27 cellular contexts compared by ENCODE assay signal in the genomic region with DNA sequence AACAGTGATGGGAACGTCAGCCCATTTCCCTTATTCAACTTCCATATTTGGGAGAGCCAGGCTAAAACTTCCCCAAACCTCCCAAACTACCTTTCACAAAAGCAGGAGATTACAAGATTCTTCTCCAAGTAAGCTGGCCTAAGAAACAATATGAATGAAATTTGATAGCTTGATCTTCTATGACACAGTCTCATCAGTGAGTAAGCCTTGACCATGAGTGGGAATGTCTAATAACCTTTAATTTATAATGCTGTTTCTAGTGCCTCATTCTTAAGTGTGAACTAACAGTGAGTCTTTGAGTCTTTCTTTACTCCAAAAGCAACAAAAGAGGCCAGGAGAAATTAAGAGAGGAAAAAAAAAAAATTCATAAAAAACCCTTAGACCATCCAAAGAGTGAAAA.
A peak's percentile ranks its signal among the peaks of the same experiment; 100 is the strongest.
DNase-seq lines count a peak whose midpoint lies in the region; ATAC-seq and TF ChIP-seq lines count a peak whose summit lies in the region.
"Had no signal": no experiment of that assay in that cellular context is flagged by ENCODE, and none has a peak within 500 bp of the region (broad histone marks: within the 10 kb centered on the region; RNA-seq: fewer than 3 reads in every experiment).

No MANE protein-coding gene starts in this region.

- H3K9me2 ChIP-seq in GM23338 (ENCODE audit: insufficient read depth) (peaks cover 4% of the 10 kb centered on the region; the same call in 1 of the 2 replicates), PC-3 (replicated peaks; ENCODE audit: low read length) (no peaks in the 10 kb centered on the region)

- H3K9me3 Mint-ChIP-seq in GM23338: no peaks in the 10 kb centered on the region
- H3K9me3 Mint-ChIP-seq: activated CD4-positive, alpha-beta memory T cell treated with anti-CD3 and anti-CD28 coated beads for 36 hours; activated T-helper 2 cell treated with anti-CD3 and anti-CD28 coated beads, Interferon-gamma antibody, Interleukin-2, Interleukin-4, amounts not matched to agents 10 μg/mL and 5 μg/mL and 100 μg/mL, durations not matched to agents 14 hours and 24 hours and 36 hours; CD8-positive, alpha-beta T cell; T-helper 2 cell treated with Interferon-gamma antibody and Interleukin-4, amounts not matched to agents 5 μg/mL and 100 μg/mL, for 36 hours; WTC11 had no signal

- H3K36me3 Mint-ChIP-seq in GM23338 (ENCODE audit: low read depth): no peaks in the 10 kb centered on the region
- H3K36me3 Mint-ChIP-seq: activated CD4-positive, alpha-beta memory T cell treated with anti-CD3 and anti-CD28 coated beads for 36 hours; activated naive CD8-positive, alpha-beta T cell; CD8-positive, alpha-beta T cell; WTC11 had no signal

- no peaks in the 10 kb centered on the region for H3F3A ChIP-seq in GM23338 (replicated peaks; ENCODE audit: low read depth)
- H3F3A ChIP-seq in PC-3 (ENCODE audit: low read length, unreplicated experiment): no peaks in the 10 kb centered on the region

- H3K27me3 Mint-ChIP-seq in GM23338 (ENCODE audit: insufficient read depth, low read depth, poor library complexity): peaks cover 4% of the 10 kb centered on the region
- H3K27me3 Mint-ChIP-seq: activated CD4-positive, alpha-beta memory T cell treated with anti-CD3 and anti-CD28 coated beads for 36 hours; activated naive CD8-positive, alpha-beta T cell; progenitor cell of endocrine pancreas had no signal

- TF ChIP-seq CTCF in GM23338 (conservative IDR thresholded peaks at IDR 0.05; ENCODE audit: low read depth in 2 of 2): no peak
- no peak for TF ChIP-seq CTCF in PC-3 (conservative IDR thresholded peaks at IDR 0.05; ENCODE audit: low read depth, low read length)
- no peak for TF ChIP-seq CTCF in epithelial cell of esophagus (IDR thresholded peaks at IDR 0.05; ENCODE audit: insufficient read depth, low read depth, low read length, missing control alignments)
- TF ChIP-seq CTCF in GM13977 (IDR thresholded peaks at IDR 0.05; ENCODE audit: extremely low read depth, insufficient read depth, missing control alignments): no peak

- in situ Hi-C loops in GM13977 (cut with MboI; ENCODE audit: low pct_unique_long_range_greater_than_20kb, low sequenced_read_pairs, unreplicated experiment): no loop called here

- intact Hi-C loops in PC-3 (cut with micrococcal nuclease): no loop called here

- no peaks in the 10 kb centered on the region for H3K9me3 ChIP-seq in PC-3 (ENCODE audit: low read length)
- H3K9me3 ChIP-seq: lower lobe of right lung, stomach, tibial nerve had no signal

- peaks cover 13% of the 10 kb centered on the region for H3K4me1 Mint-ChIP-seq in GM23338

- H3K4me2 ChIP-seq in GM23338: no peak overlapping the region
- H3K4me2 ChIP-seq in PC-3 (ENCODE audit: low read length): 0 out of 2 replicates have a peak overlapping the region, but pooled peaks have one; percentile 2

- no peak overlapping the region for H3K27ac Mint-ChIP-seq in GM23338
- H3K27ac Mint-ChIP-seq: activated CD4-positive, alpha-beta memory T cell treated with anti-CD3 and anti-CD28 coated beads for 36 hours; activated naive CD8-positive, alpha-beta T cell; activated T-helper 2 cell treated with anti-CD3 and anti-CD28 coated beads, Interferon-gamma antibody, Interleukin-2, Interleukin-4, amounts not matched to agents 10 μg/mL and 5 μg/mL and 100 μg/mL, durations not matched to agents 14 hours and 24 hours and 36 hours; CD8-positive, alpha-beta T cell; progenitor cell of endocrine pancreas; T-helper 2 cell treated with Interferon-gamma antibody and Interleukin-4, amounts not matched to agents 5 μg/mL and 100 μg/mL, for 36 hours; WTC11 had no signal

- no TSS peak for BruUV-seq in PC-3 (replicated peaks; lab: Mats Ljungman, UMichigan)

- H3K36me3 ChIP-seq in GM23338 (ENCODE audit: insufficient read depth): no peaks in the 10 kb centered on the region
- H3K36me3 ChIP-seq in PC-3 (ENCODE audit: low read depth, low read length): no peaks in the 10 kb centered on the region
- H3K36me3 ChIP-seq: lower lobe of right lung, stomach, tibial nerve had no signal

- DNase-seq in GM23338 (ENCODE audit: low spot score) (no peak), PC-3 (peak; percentile 67), epithelial cell of esophagus (ENCODE audit: low read depth) (peak; percentile 56), renal cortical epithelial cell (ENCODE audit: low read depth) (peak; percentile 42), GM13977 (ENCODE audit: low spot score) (no peak), amniotic stem cell (lab: John Stamatoyannopoulos, UW) (no peak)
- DNase-seq: activated CD4-positive, alpha-beta memory T cell treated with anti-CD3 and anti-CD28 coated beads for 36 hours; AML-193; CD8-positive, alpha-beta T cell; effector CD4-positive, alpha-beta T cell; GDM1; H7; Kasumi-1; lower lobe of right lung; NCI-H1092; NCI-H2029; NCI-H345; NCI-H748 treated with DMSO at 0.1 percent for 48 hours; stomach had no signal

- no peak overlapping the region for H3K4me3 Mint-ChIP-seq in GM23338
- H3K4me3 Mint-ChIP-seq: activated CD4-positive, alpha-beta memory T cell treated with anti-CD3 and anti-CD28 coated beads for 36 hours; activated naive CD8-positive, alpha-beta T cell; CD8-positive, alpha-beta T cell; T-helper 2 cell treated with Interferon-gamma antibody and Interleukin-4, amounts not matched to agents 5 μg/mL and 100 μg/mL, for 36 hours; WTC11 had no signal

- no peak overlapping the region for H3K4me3 ChIP-seq in GM23338
- H3K4me3 ChIP-seq in PC-3 (ENCODE audit: low read length): no peak overlapping the region
- H3K4me3 ChIP-seq in epithelial cell of esophagus (ENCODE audit: low read length): no peak overlapping the region
- H3K4me3 ChIP-seq: lower lobe of right lung, stomach, tibial nerve had no signal

- H3K79me2 ChIP-seq in GM23338 (replicated peaks; ENCODE audit: insufficient read depth): no peaks in the 10 kb centered on the region
- no peaks in the 10 kb centered on the region for H3K79me2 ChIP-seq in PC-3 (ENCODE audit: low read length)

- H3K9ac ChIP-seq in PC-3 (ENCODE audit: low read length): no peak overlapping the region

- peak overlapping the region; percentile 84; the same call in 1 of the 2 replicates for H2AFZ ChIP-seq in GM23338
- no peak overlapping the region for H2AFZ ChIP-seq in PC-3 (ENCODE audit: low read length)

- no peaks in the 10 kb centered on the region for H4K20me1 ChIP-seq in GM23338 (replicated peaks; ENCODE audit: insufficient read depth)
- no peaks in the 10 kb centered on the region for H4K20me1 ChIP-seq in PC-3 (ENCODE audit: low read length)

- no peaks in the 10 kb centered on the region for H3K4me1 ChIP-seq in GM23338 (ENCODE audit: insufficient read depth)
- H3K4me1 ChIP-seq in PC-3 (ENCODE audit: insufficient read depth, low read length): peaks cover 25% of the 10 kb centered on the region
- H3K4me1 ChIP-seq: lower lobe of right lung, stomach, tibial nerve had no signal

- H3K27me3 ChIP-seq in GM23338 (ENCODE audit: insufficient read depth): no peaks in the 10 kb centered on the region
- no peaks in the 10 kb centered on the region for H3K27me3 ChIP-seq in PC-3 (ENCODE audit: low read length)
- H3K27me3 ChIP-seq: stomach, tibial nerve had no signal

- ATAC-seq in GM23338: no peak
- peak; percentile 79 for ATAC-seq in PC-3
- no peak for ATAC-seq in HG03159 (IDR thresholded peaks at IDR 0.05; ENCODE audit: unreplicated experiment)
- ATAC-seq: CD8-positive, alpha-beta T cell; esophagus mucosa; lower lobe of right lung; WTC11 had no signal

- no peak overlapping the region for H3K27ac ChIP-seq in GM23338 (ENCODE audit: low read depth)
- H3K27ac ChIP-seq in PC-3 (ENCODE audit: low read length): peak overlapping the region; percentile 9; the same call in 1 of the 2 replicates
- H3K27ac ChIP-seq: lower lobe of right lung, stomach, tibial nerve had no signal

- POLR2A ChIA-PET in PC-3 (lab: Charles Lee; ENCODE audit: unreplicated experiment): interaction anchor here (0.7 kb wide), 1 partner anchor 19 kb away, joined by 4 read pairs; no protein-coding TSS in a partner anchor

- CTCF ChIA-PET in PC-3 (lab: Charles Lee): no interaction called here

TF ChIP-seq in GM23338, 12 proteins besides CTCF, POLR2A, EP300 and RAD21 (continues in another document):
- no peak for TF ChIP-seq STAT1 (IDR thresholded peaks at IDR 0.05; ENCODE audit: unreplicated experiment)
- no peak for TF ChIP-seq JUNB (IDR thresholded peaks at IDR 0.05; ENCODE audit: unreplicated experiment)
- TF ChIP-seq POLR2AphosphoS5 (IDR thresholded peaks at IDR 0.05; ENCODE audit: low read depth): no peak
- no peak for TF ChIP-seq ZNF114 (CRISPR knock-in tag; IDR thresholded peaks at IDR 0.05)
- TF ChIP-seq, protein P1, sequence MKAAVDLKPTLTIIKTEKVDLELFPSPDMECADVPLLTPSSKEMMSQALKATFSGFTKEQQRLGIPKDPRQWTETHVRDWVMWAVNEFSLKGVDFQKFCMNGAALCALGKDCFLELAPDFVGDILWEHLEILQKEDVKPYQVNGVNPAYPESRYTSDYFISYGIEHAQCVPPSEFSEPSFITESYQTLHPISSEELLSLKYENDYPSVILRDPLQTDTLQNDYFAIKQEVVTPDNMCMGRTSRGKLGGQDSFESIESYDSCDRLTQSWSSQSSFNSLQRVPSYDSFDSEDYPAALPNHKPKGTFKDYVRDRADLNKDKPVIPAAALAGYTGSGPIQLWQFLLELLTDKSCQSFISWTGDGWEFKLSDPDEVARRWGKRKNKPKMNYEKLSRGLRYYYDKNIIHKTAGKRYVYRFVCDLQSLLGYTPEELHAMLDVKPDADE (IDR thresholded peaks at IDR 0.05): no peak
- TF ChIP-seq EZH2phosphoT487 (IDR thresholded peaks at IDR 0.05; ENCODE audit: unreplicated experiment): no peak

Comparison
In these comparisons a context has a peak if more than half of its experiments do, and no peak if none do; other contexts are left out.
1. DNase-seq: peak in PC-3 (single experiment), epithelial cell of esophagus (single experiment) and renal cortical epithelial cell (single experiment); none in GM23338 (single experiment), GM13977 (single experiment) and amniotic stem cell (single experiment).